In genomic region chr1:155135416-155136197, GRCh38 we compare ENCODE assay signal across 1 cellular context.
TF ChIP-seq lines count a peak whose summit lies in the region.

A gene with protein sequence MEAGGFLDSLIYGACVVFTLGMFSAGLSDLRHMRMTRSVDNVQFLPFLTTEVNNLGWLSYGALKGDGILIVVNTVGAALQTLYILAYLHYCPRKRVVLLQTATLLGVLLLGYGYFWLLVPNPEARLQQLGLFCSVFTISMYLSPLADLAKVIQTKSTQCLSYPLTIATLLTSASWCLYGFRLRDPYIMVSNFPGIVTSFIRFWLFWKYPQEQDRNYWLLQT (plus strand): TSS chr1:155135852. CDS start chr1:155135912, 60 bp downstream.

TF ChIP-seq in GM12878, 131 proteins besides CTCF, POLR2A, EP300 and RAD21 (continued from another document and continues in another):
- TF ChIP-seq, protein P1, sequence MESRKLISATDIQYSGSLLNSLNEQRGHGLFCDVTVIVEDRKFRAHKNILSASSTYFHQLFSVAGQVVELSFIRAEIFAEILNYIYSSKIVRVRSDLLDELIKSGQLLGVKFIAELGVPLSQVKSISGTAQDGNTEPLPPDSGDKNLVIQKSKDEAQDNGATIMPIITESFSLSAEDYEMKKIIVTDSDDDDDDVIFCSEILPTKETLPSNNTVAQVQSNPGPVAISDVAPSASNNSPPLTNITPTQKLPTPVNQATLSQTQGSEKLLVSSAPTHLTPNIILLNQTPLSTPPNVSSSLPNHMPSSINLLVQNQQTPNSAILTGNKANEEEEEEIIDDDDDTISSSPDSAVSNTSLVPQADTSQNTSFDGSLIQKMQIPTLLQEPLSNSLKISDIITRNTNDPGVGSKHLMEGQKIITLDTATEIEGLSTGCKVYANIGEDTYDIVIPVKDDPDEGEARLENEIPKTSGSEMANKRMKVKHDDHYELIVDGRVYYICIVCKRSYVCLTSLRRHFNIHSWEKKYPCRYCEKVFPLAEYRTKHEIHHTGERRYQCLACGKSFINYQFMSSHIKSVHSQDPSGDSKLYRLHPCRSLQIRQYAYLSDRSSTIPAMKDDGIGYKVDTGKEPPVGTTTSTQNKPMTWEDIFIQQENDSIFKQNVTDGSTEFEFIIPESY (IDR thresholded peaks at IDR 0.05), result no peak
- TF ChIP-seq BHLHE40 (IDR thresholded peaks at IDR 0.05; ENCODE audit: borderline replicate concordance in 1 of 2, low read depth in 2 of 2, low read length in 1 of 2) (peak; percentile 74 to 90; a peak in 3 of 4 replicates), WRNIP1 (IDR thresholded peaks at IDR 0.05; ENCODE audit: borderline replicate concordance, low read depth, low read length) (no peak), POLR2AphosphoS5 (IDR thresholded peaks at IDR 0.05; ENCODE audit: low read length) (peak; percentile 80; the same call in 1 of the 2 replicates), DPF2 (IDR thresholded peaks at IDR 0.05) (0 out of 2 replicates have a peak, but pooled peaks have one; percentile 27), SP1 (IDR thresholded peaks at IDR 0.05; ENCODE audit: low read depth, low read length) (peak; percentile 51), SMAD5 (IDR thresholded peaks at IDR 0.05; ENCODE audit: low read depth) (peak; percentile 70; the same call in 1 of the 2 replicates), ZBTB4 (CRISPR knock-in tag; IDR thresholded peaks at IDR 0.05) (no peak), GABPA (IDR thresholded peaks at IDR 0.05; ENCODE audit: low read depth) (peak; percentile 83), IKZF2 (IDR thresholded peaks at IDR 0.05) (peak; percentile 9 to 15; a peak in 1 of 4 replicates), NRF1 (conservative IDR thresholded peaks at IDR 0.05; ENCODE audit: low read depth, low read length) (peak; percentile 33; the same call in 1 of the 2 replicates), PAX8 (IDR thresholded peaks at IDR 0.05) (no peak), CBFB (IDR thresholded peaks at IDR 0.05; ENCODE audit: low read depth) (peak; percentile 58; the same call in 1 of the 2 replicates), SMARCA5 (IDR thresholded peaks at IDR 0.05) (peak; percentile 19; the same call in 1 of the 2 replicates), NBN (IDR thresholded peaks at IDR 0.05) (0 out of 2 replicates have a peak, but pooled peaks have one; percentile 71), EGR1 (IDR thresholded peaks at IDR 0.05; ENCODE audit: borderline replicate concordance in 1 of 2, low read depth in 2 of 2, low read length in 2 of 2) (peak; percentile 13 to 95), IKZF1 (conservative IDR thresholded peaks at IDR 0.05) (0 out of 2 replicates have a peak, but pooled peaks have one; percentile 56), BACH1 (IDR thresholded peaks at IDR 0.05; ENCODE audit: borderline replicate concordance) (0 out of 2 replicates have a peak, but pooled peaks have one; percentile 40), SRF (IDR thresholded peaks at IDR 0.05; ENCODE audit: low read depth in 2 of 2, low read length in 2 of 2) (0 out of 4 replicates have a peak, but pooled peaks of 1 of the 2 experiments have one; percentile 9), TAF1 (IDR thresholded peaks at IDR 0.05; ENCODE audit: borderline replicate concordance, low read depth, low read length) (peak; percentile 60; the same call in 1 of the 2 replicates), POLR2AphosphoS2 (IDR thresholded peaks at IDR 0.05; ENCODE audit: low read depth, low read length) (peak; percentile 93), MLLT1 (IDR thresholded peaks at IDR 0.05) (peak; percentile 70; the same call in 1 of the 2 replicates), BCL3 (IDR thresholded peaks at IDR 0.05; ENCODE audit: borderline replicate concordance, insufficient read depth, low read depth, low read length, poor library complexity, severe bottlenecking) (peak; percentile 28), ELK1 (IDR thresholded peaks at IDR 0.05; ENCODE audit: low read depth, low read length) (peak; percentile 77), ZBTB40 (IDR thresholded peaks at IDR 0.05; ENCODE audit: borderline replicate concordance) (peak; percentile 86), MTA2 (IDR thresholded peaks at IDR 0.05; ENCODE audit: low read depth) (peak; percentile 20; the same call in 1 of the 2 replicates)
- TF ChIP-seq, protein P2, sequence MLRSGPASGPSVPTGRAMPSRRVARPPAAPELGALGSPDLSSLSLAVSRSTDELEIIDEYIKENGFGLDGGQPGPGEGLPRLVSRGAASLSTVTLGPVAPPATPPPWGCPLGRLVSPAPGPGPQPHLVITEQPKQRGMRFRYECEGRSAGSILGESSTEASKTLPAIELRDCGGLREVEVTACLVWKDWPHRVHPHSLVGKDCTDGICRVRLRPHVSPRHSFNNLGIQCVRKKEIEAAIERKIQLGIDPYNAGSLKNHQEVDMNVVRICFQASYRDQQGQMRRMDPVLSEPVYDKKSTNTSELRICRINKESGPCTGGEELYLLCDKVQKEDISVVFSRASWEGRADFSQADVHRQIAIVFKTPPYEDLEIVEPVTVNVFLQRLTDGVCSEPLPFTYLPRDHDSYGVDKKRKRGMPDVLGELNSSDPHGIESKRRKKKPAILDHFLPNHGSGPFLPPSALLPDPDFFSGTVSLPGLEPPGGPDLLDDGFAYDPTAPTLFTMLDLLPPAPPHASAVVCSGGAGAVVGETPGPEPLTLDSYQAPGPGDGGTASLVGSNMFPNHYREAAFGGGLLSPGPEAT (IDR thresholded peaks at IDR 0.05; ENCODE audit: low read depth), result 0 out of 2 replicates have a peak, but pooled peaks have one; percentile 13
- TF ChIP-seq, protein P3, sequence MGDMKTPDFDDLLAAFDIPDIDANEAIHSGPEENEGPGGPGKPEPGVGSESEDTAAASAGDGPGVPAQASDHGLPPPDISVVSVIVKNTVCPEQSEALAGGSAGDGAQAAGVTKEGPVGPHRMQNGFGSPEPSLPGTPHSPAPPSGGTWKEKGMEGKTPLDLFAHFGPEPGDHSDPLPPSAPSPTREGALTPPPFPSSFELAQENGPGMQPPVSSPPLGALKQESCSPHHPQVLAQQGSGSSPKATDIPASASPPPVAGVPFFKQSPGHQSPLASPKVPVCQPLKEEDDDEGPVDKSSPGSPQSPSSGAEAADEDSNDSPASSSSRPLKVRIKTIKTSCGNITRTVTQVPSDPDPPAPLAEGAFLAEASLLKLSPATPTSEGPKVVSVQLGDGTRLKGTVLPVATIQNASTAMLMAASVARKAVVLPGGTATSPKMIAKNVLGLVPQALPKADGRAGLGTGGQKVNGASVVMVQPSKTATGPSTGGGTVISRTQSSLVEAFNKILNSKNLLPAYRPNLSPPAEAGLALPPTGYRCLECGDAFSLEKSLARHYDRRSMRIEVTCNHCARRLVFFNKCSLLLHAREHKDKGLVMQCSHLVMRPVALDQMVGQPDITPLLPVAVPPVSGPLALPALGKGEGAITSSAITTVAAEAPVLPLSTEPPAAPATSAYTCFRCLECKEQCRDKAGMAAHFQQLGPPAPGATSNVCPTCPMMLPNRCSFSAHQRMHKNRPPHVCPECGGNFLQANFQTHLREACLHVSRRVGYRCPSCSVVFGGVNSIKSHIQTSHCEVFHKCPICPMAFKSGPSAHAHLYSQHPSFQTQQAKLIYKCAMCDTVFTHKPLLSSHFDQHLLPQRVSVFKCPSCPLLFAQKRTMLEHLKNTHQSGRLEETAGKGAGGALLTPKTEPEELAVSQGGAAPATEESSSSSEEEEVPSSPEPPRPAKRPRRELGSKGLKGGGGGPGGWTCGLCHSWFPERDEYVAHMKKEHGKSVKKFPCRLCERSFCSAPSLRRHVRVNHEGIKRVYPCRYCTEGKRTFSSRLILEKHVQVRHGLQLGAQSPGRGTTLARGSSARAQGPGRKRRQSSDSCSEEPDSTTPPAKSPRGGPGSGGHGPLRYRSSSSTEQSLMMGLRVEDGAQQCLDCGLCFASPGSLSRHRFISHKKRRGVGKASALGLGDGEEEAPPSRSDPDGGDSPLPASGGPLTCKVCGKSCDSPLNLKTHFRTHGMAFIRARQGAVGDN (IDR thresholded peaks at IDR 0.05), result peak; percentile 75
- TF ChIP-seq, protein P4, sequence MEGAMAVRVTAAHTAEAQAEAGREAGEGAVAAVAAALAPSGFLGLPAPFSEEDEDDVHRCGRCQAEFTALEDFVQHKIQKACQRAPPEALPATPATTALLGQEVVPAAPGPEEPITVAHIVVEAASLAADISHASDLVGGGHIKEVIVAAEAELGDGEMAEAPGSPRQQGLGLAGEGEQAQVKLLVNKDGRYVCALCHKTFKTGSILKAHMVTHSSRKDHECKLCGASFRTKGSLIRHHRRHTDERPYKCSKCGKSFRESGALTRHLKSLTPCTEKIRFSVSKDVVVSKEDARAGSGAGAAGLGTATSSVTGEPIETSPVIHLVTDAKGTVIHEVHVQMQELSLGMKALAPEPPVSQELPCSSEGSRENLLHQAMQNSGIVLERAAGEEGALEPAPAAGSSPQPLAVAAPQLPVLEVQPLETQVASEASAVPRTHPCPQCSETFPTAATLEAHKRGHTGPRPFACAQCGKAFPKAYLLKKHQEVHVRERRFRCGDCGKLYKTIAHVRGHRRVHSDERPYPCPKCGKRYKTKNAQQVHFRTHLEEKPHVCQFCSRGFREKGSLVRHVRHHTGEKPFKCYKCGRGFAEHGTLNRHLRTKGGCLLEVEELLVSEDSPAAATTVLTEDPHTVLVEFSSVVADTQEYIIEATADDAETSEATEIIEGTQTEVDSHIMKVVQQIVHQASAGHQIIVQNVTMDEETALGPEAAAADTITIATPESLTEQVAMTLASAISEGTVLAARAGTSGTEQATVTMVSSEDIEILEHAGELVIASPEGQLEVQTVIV (IDR thresholded peaks at IDR 0.05; ENCODE audit: borderline replicate concordance, partially characterized antibody), result peak; percentile 34
